Comparison of ENCODE assay signal across 21 cellular contexts in genomic region chr3:58094657-58095056, GRCh38.
"Had no signal": no experiment of that assay in that cellular context is flagged by ENCODE, and none has a peak within 500 bp of the region (broad histone marks: within the 10 kb centered on the region; RNA-seq: fewer than 3 reads in every experiment).

No MANE protein-coding gene starts in this region.

- H3K9me3 ChIP-seq: esophagus squamous epithelium, left ventricle myocardium inferior, lower lobe of right lung, ovary, right atrium auricular region, suprapubic skin, transverse colon had no signal

- H3K4me3 ChIP-seq: dorsolateral prefrontal cortex, esophagus squamous epithelium, left ventricle myocardium inferior, lower lobe of right lung, neural progenitor cell, ovary, right atrium auricular region, suprapubic skin, transverse colon had no signal

- H3K4me3 Mint-ChIP-seq: immature natural killer cell; memory B cell; natural killer cell treated with Interleukin-12 subunit alpha and Interleukin-12 subunit beta and Interleukin-15 and Interleukin-18, amount 100 ng/mL, for 72 hours; neural progenitor cell; stimulated activated effector memory CD8-positive, alpha-beta T cell treated with anti-CD3 and anti-CD28 coated beads, Interleukin-12 subunit alpha, Interleukin-12 subunit beta, amount 100 ng/mL, for 72 hours had no signal

- H3K4me2 ChIP-seq: neural progenitor cell had no signal

- DNase-seq: cortex of kidney; dorsolateral prefrontal cortex; effector CD8-positive, alpha-beta T cell; esophagus squamous epithelium; immature natural killer cell; left cardiac atrium; left ventricle myocardium inferior; lower lobe of right lung; midbrain; nucleus accumbens; ovary; stimulated activated CD4-positive, alpha-beta T cell treated with anti-CD3 and anti-CD28 coated beads, Interleukin-4, amount 100 ng/mL, for 1 hour; stimulated activated CD8-positive, alpha-beta memory T cell treated with anti-CD3 and anti-CD28 coated beads, Interleukin-4, amount 100 ng/mL, for 48 hours; stimulated activated naive CD8-positive, alpha-beta T cell treated with anti-CD3 and anti-CD28 coated beads, Interleukin-15, Interleukin-2, amounts not matched to agents 100 U/mL and 50 U/mL, for 24 hours; transverse colon had no signal

- H3K27me3 Mint-ChIP-seq: memory B cell; natural killer cell treated with Interleukin-12 subunit alpha and Interleukin-12 subunit beta and Interleukin-15 and Interleukin-18, amount 100 ng/mL, for 72 hours had no signal

- H3K4me1 ChIP-seq: lower lobe of right lung, neural progenitor cell, suprapubic skin, transverse colon had no signal

- H3K36me3 ChIP-seq: neural progenitor cell, ovary had no signal

- H3K27ac ChIP-seq: dorsolateral prefrontal cortex, lower lobe of right lung, neural progenitor cell, ovary, right atrium auricular region, suprapubic skin, transverse colon had no signal

- H3K27ac Mint-ChIP-seq: immature natural killer cell; natural killer cell treated with Interleukin-12 subunit alpha and Interleukin-12 subunit beta and Interleukin-15 and Interleukin-18, amount 100 ng/mL, for 72 hours; neural progenitor cell; stimulated activated effector memory CD8-positive, alpha-beta T cell treated with anti-CD3 and anti-CD28 coated beads, Interleukin-12 subunit alpha, Interleukin-12 subunit beta, amount 100 ng/mL, for 72 hours had no signal

- H3K4me1 Mint-ChIP-seq: immature natural killer cell; neural progenitor cell; stimulated activated effector memory CD8-positive, alpha-beta T cell treated with anti-CD3 and anti-CD28 coated beads, Interleukin-12 subunit alpha, Interleukin-12 subunit beta, amount 100 ng/mL, for 72 hours had no signal

- H3K36me3 Mint-ChIP-seq: natural killer cell treated with Interleukin-12 subunit alpha and Interleukin-12 subunit beta and Interleukin-15 and Interleukin-18, amount 100 ng/mL, for 72 hours had no signal

- H3K9ac ChIP-seq: neural progenitor cell had no signal

- H2AFZ ChIP-seq: neural progenitor cell had no signal

- H3K9me3 Mint-ChIP-seq: memory B cell; natural killer cell treated with Interleukin-12 subunit alpha and Interleukin-12 subunit beta and Interleukin-15 and Interleukin-18, amount 100 ng/mL, for 72 hours; neural progenitor cell; stimulated activated effector memory CD8-positive, alpha-beta T cell treated with anti-CD3 and anti-CD28 coated beads, Interleukin-12 subunit alpha, Interleukin-12 subunit beta, amount 100 ng/mL, for 72 hours had no signal

- H3K27me3 ChIP-seq: dorsolateral prefrontal cortex, esophagus squamous epithelium, neural progenitor cell, ovary, right atrium auricular region, suprapubic skin, transverse colon had no signal

- ATAC-seq: left cardiac atrium; natural killer cell treated with Interleukin-12 subunit alpha and Interleukin-12 subunit beta and Interleukin-15 and Interleukin-18, amount 100 ng/mL, for 72 hours; stimulated activated effector memory CD8-positive, alpha-beta T cell treated with anti-CD3 and anti-CD28 coated beads, Interleukin-12 subunit alpha, Interleukin-12 subunit beta, amount 100 ng/mL, for 72 hours; stimulated activated naive CD8-positive, alpha-beta T cell treated with anti-CD3 and anti-CD28 coated beads, Interleukin-15, Interleukin-2, amounts not matched to agents 100 U/mL and 50 U/mL, for 24 hours had no signal
